ENCODE assay signal across 7 cellular contexts in the genomic region with DNA sequence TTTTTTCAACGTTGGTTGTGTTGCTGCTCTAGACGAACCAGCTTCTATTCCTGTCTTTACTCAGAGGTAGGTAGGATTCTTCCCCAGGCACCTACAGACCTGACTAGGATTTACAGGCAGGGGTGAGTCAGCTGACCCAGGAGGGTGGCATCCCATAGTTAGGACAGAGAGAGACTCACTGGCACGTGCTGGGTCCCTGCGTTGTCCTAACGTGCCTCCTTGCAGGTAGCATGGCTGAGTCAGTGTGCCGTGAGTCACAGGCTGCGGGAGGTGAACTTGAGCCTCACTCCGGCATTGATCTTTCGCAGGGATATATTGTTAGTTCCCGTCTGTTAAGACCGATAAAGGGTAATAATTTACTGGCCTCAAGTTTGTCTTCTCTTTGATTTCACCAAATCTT.
DNase-seq lines count a peak whose midpoint lies in the region; ATAC-seq, FAIRE-seq and TF ChIP-seq lines count a peak whose summit lies in the region.

No MANE protein-coding gene starts in this region.

- peaks cover 2% of the 10 kb centered on the region for H3K27me3 Mint-ChIP-seq in progenitor cell of endocrine pancreas

- peak; percentile 93 for ATAC-seq in PC-3
- ATAC-seq in GM18498 (IDR thresholded peaks at IDR 0.05; ENCODE audit: unreplicated experiment): no peak

- peaks cover 5% of the 10 kb centered on the region for H3K36me3 Mint-ChIP-seq in progenitor cell of endocrine pancreas (ENCODE audit: insufficient read depth)

- CTCF ChIA-PET in PC-3 (lab: Charles Lee): interaction anchor here (0.7 kb wide), 1 partner anchor 10 kb away, joined by 6 read pairs; no protein-coding TSS in a partner anchor

- FAIRE-seq in GM19239 (lab: Jason Lieb, UNC): peak; percentile 64

- no peak overlapping the region for H3K4me3 ChIP-seq in PC-3 (ENCODE audit: low read length)

- no TSS peak for BruUV-seq in PC-3 (replicated peaks; lab: Mats Ljungman, UMichigan)

- no peaks in the 10 kb centered on the region for H3K9me3 ChIP-seq in PC-3 (ENCODE audit: low read length)

- DNase-seq in GM19239 (ENCODE audit: insufficient read length, low spot score) (no peak), PC-3 (peak; percentile 89), caudate nucleus (lab: John Stamatoyannopoulos, UW) (peak in 38 of 61 donors; percentile 9 to 86 (median 36)), progenitor cell of endocrine pancreas (ENCODE audit: low spot score, unreplicated experiment) (peak; percentile 30), NCI-H2107 treated with DMSO at 0.1 percent for 48 hours (lab: John Stamatoyannopoulos, UW; ENCODE audit: unreplicated experiment) (no peak), GM19238 (ENCODE audit: insufficient read length, low spot score) (no peak)

- no peak overlapping the region for H3K9ac ChIP-seq in PC-3 (ENCODE audit: low read length)

- H3F3A ChIP-seq in PC-3 (ENCODE audit: low read length, unreplicated experiment): no peaks in the 10 kb centered on the region

- H3K4me1 Mint-ChIP-seq in progenitor cell of endocrine pancreas (ENCODE audit: low read depth): peaks cover 47% of the 10 kb centered on the region

- no peaks in the 10 kb centered on the region for H3K9me2 ChIP-seq in PC-3 (replicated peaks; ENCODE audit: low read length)

- peak overlapping the region; percentile 25 for H3K4me3 Mint-ChIP-seq in progenitor cell of endocrine pancreas (ENCODE audit: low read depth)

- H3K9me3 Mint-ChIP-seq in progenitor cell of endocrine pancreas (ENCODE audit: low read depth): peaks cover 1% of the 10 kb centered on the region

- H3K27ac Mint-ChIP-seq in progenitor cell of endocrine pancreas: peak overlapping the region; percentile 91

- peaks cover 29% of the 10 kb centered on the region for H3K4me1 ChIP-seq in PC-3 (ENCODE audit: insufficient read depth, low read length)

- TF ChIP-seq CTCF in PC-3 (conservative IDR thresholded peaks at IDR 0.05; ENCODE audit: low read depth, low read length) (no peak), progenitor cell of endocrine pancreas (IDR thresholded peaks at IDR 0.05; ENCODE audit: unreplicated experiment) (no peak)

- H3K27me3 ChIP-seq in PC-3 (ENCODE audit: low read length): no peaks in the 10 kb centered on the region

- H3K79me2 ChIP-seq in PC-3 (ENCODE audit: low read length): no peaks in the 10 kb centered on the region

- POLR2A ChIA-PET in PC-3 (lab: Charles Lee; ENCODE audit: unreplicated experiment): no interaction called here

- H4K20me1 ChIP-seq in PC-3 (ENCODE audit: low read length): no peaks in the 10 kb centered on the region

- H3K36me3 ChIP-seq in PC-3 (ENCODE audit: low read depth, low read length): no peaks in the 10 kb centered on the region

- intact Hi-C loops in PC-3 (cut with micrococcal nuclease): no loop called here

- peak overlapping the region; percentile 59 for H3K27ac ChIP-seq in PC-3 (ENCODE audit: low read length)
- H3K27ac ChIP-seq in caudate nucleus (ENCODE audit: low read depth, low read length): no peak overlapping the region

- H2AFZ ChIP-seq in PC-3 (ENCODE audit: low read length): no peak overlapping the region

- peak overlapping the region; percentile 57; the same call in 1 of the 2 replicates for H3K4me2 ChIP-seq in PC-3 (ENCODE audit: low read length)

Comparison
In these comparisons a context has a peak if more than half of its experiments do, and no peak if none do; other contexts are left out.
1. DNase-seq: peak in PC-3 (single experiment), caudate nucleus (38 of 61) and progenitor cell of endocrine pancreas (single experiment); none in GM19239 (single experiment), NCI-H2107 treated with DMSO at 0.1 percent for 48 hours (single experiment) and GM19238 (single experiment).